Comparison of ENCODE assay signal across 1 cellular context in the genomic region with DNA sequence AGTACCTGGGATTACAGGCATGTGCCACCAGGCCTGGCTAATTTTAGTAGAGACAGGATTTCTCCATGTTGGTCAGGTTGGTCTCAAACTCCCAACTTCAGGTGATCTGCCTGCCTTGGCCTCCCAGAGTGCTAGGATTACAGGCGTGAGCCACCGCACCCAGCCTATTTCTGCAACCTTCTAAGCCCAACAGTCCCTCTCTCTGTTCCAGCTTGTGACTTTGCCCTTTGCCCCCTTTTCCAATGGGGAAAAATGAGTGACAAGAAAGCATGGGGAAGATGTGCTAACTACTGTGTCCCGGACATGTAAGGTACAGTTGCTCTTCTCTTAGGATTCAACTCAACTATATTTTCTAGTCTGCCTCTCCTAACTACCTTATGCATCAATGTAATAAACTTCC. TPM values are rescaled to one million over a fixed set of nuclear protein-coding genes. Genes with fewer than 3 reads are reported as not detected.
"Had no signal": no experiment of that assay in that cellular context is flagged by ENCODE, and none has a peak within 500 bp of the region (broad histone marks: within the 10 kb centered on the region; RNA-seq: fewer than 3 reads in every experiment).

No MANE protein-coding gene starts in this region.

RNA-seq across cellular contexts. Expression of gene FZD5, which starts 8.3 kb away (rescaled TPM):
- polyA plus RNA-seq: naive thymus-derived CD4-positive, alpha-beta T cell had no signal
